Comparison of ENCODE assay signal across 9 cellular contexts in genomic region chr1:214281902-214282695, GRCh38. TPM values are rescaled to one million over a fixed set of nuclear protein-coding genes. Genes with fewer than 3 reads are reported as not detected.
DNase-seq lines count a peak whose midpoint lies in the region; FAIRE-seq and TF ChIP-seq lines count a peak whose summit lies in the region.
"Had no signal": no experiment of that assay in that cellular context is flagged by ENCODE, and none has a peak within 500 bp of the region (broad histone marks: within the 10 kb centered on the region; RNA-seq: fewer than 3 reads in every experiment).

No MANE protein-coding gene starts in this region.

- FAIRE-seq in frontal cortex (lab: Jason Lieb, UNC) = no peak
- FAIRE-seq: GM18507 had no signal

- H3K27ac Mint-ChIP-seq in activated CD4-positive, alpha-beta T cell treated with anti-CD3 and anti-CD28 coated beads, Interleukin-2, amount 10 ng/mL, durations not matched to agents 24 days and 14 days = peak overlapping the region; percentile 90
- peak overlapping the region; percentile 75 for H3K27ac Mint-ChIP-seq in activated T-helper 2 cell treated with anti-CD3 and anti-CD28 coated beads, Interferon-gamma antibody, Interleukin-2, Interleukin-4, amounts not matched to agents 10 μg/mL and 5 μg/mL and 100 μg/mL, durations not matched to agents 14 hours and 24 hours and 36 hours

- H3K4me3 ChIP-seq in left ventricle myocardium inferior = peak overlapping the region; percentile 84
- peak overlapping the region; percentile 79 for H3K4me3 ChIP-seq in retinal pigment epithelial cell (ENCODE audit: low read length)

- CTCF ChIA-PET in GM10248 (lab: Yijun Ruan, JAX) = interaction anchor here (1.0 to 1.5 kb wide), 2 partner anchors 21 to 35 kb away, joined by 3 to 5 read pairs; no protein-coding TSS in a partner anchor

- H3K4me1 Mint-ChIP-seq in activated CD4-positive, alpha-beta T cell treated with anti-CD3 and anti-CD28 coated beads, Interleukin-2, amount 10 ng/mL, durations not matched to agents 24 days and 14 days = peaks cover 37% of the 10 kb centered on the region
- peaks cover 32% of the 10 kb centered on the region for H3K4me1 Mint-ChIP-seq in activated T-helper 2 cell treated with anti-CD3 and anti-CD28 coated beads, Interferon-gamma antibody, Interleukin-2, Interleukin-4, amounts not matched to agents 10 μg/mL and 5 μg/mL and 100 μg/mL, durations not matched to agents 14 hours and 24 hours and 36 hours (ENCODE audit: low read depth)

- peak overlapping the region; percentile 98 for H3K27ac ChIP-seq in left ventricle myocardium inferior (replicated peaks)

- H3K27me3 Mint-ChIP-seq in activated CD4-positive, alpha-beta T cell treated with anti-CD3 and anti-CD28 coated beads, Interleukin-2, amount 10 ng/mL, durations not matched to agents 24 days and 14 days = no peaks in the 10 kb centered on the region
- H3K27me3 Mint-ChIP-seq in activated T-helper 2 cell treated with anti-CD3 and anti-CD28 coated beads, Interferon-gamma antibody, Interleukin-2, Interleukin-4, amounts not matched to agents 10 μg/mL and 5 μg/mL and 100 μg/mL, durations not matched to agents 14 hours and 24 hours and 36 hours (ENCODE audit: low read depth) = no peaks in the 10 kb centered on the region

- no peaks in the 10 kb centered on the region for H3K9me3 Mint-ChIP-seq in activated CD4-positive, alpha-beta T cell treated with anti-CD3 and anti-CD28 coated beads, Interleukin-2, amount 10 ng/mL, durations not matched to agents 24 days and 14 days
- no peaks in the 10 kb centered on the region for H3K9me3 Mint-ChIP-seq in activated T-helper 2 cell treated with anti-CD3 and anti-CD28 coated beads, Interferon-gamma antibody, Interleukin-2, Interleukin-4, amounts not matched to agents 10 μg/mL and 5 μg/mL and 100 μg/mL, durations not matched to agents 14 hours and 24 hours and 36 hours

- H3K36me3 Mint-ChIP-seq in activated CD4-positive, alpha-beta T cell treated with anti-CD3 and anti-CD28 coated beads, Interleukin-2, amount 10 ng/mL, durations not matched to agents 24 days and 14 days (ENCODE audit: low read depth) = peaks cover 5% of the 10 kb centered on the region
- H3K36me3 Mint-ChIP-seq in activated T-helper 2 cell treated with anti-CD3 and anti-CD28 coated beads, Interferon-gamma antibody, Interleukin-2, Interleukin-4, amounts not matched to agents 10 μg/mL and 5 μg/mL and 100 μg/mL, durations not matched to agents 14 hours and 24 hours and 36 hours (ENCODE audit: low read depth) = peaks cover 8% of the 10 kb centered on the region

- no peaks in the 10 kb centered on the region for H3K9me3 ChIP-seq in left ventricle myocardium inferior (replicated peaks)

- POLR2A ChIA-PET in GM10248 (lab: Yijun Ruan, JAX) = no interaction called here

- intact Hi-C loops in activated CD4-positive, alpha-beta T cell treated with anti-CD3 and anti-CD28 coated beads, Interleukin-2, amount 10 ng/mL, durations not matched to agents 24 days and 14 days (cut with micrococcal nuclease) = loop anchor here (2.0 to 5.0 kb wide), 4 partner anchors 27 to 321 kb away; partner anchors contain the start of gene CENPF
- intact Hi-C loops in activated T-helper 2 cell treated with anti-CD3 and anti-CD28 coated beads, Interferon-gamma antibody, Interleukin-2, Interleukin-4, amounts not matched to agents 10 μg/mL and 5 μg/mL and 100 μg/mL, durations not matched to agents 14 hours and 24 hours and 36 hours (cut with micrococcal nuclease) = loop anchor here (1.0 to 5.0 kb wide), 5 partner anchors 21 to 321 kb away; partner anchors contain the start of gene CENPF
- intact Hi-C loops in left ventricle myocardium inferior (cut with micrococcal nuclease) = no loop called here

- TF ChIP-seq CTCF in left ventricle myocardium inferior (IDR thresholded peaks at IDR 0.05; ENCODE audit: borderline replicate concordance) = no peak
- TF ChIP-seq CTCF in retinal pigment epithelial cell (conservative IDR thresholded peaks at IDR 0.05; ENCODE audit: low read depth, low read length) = no peak
- TF ChIP-seq CTCF in GM10248 (IDR thresholded peaks at IDR 0.05; ENCODE audit: control extremely low read depth, extremely low read depth, low read depth, missing control alignments) = no peak

- no peaks in the 10 kb centered on the region for H3K27me3 ChIP-seq in left ventricle myocardium inferior (ENCODE audit: low read depth)

- H3K4me1 ChIP-seq in left ventricle myocardium inferior = peaks cover 75% of the 10 kb centered on the region

- no peaks in the 10 kb centered on the region for H3K36me3 ChIP-seq in left ventricle myocardium inferior

- peak overlapping the region; percentile 93 for H3K4me3 Mint-ChIP-seq in activated CD4-positive, alpha-beta T cell treated with anti-CD3 and anti-CD28 coated beads, Interleukin-2, amount 10 ng/mL, durations not matched to agents 24 days and 14 days
- H3K4me3 Mint-ChIP-seq in activated T-helper 2 cell treated with anti-CD3 and anti-CD28 coated beads, Interferon-gamma antibody, Interleukin-2, Interleukin-4, amounts not matched to agents 10 μg/mL and 5 μg/mL and 100 μg/mL, durations not matched to agents 14 hours and 24 hours and 36 hours (ENCODE audit: low read depth) = peak overlapping the region; percentile 94

- no peak for DNase-seq in activated CD4-positive, alpha-beta T cell treated with anti-CD3 and anti-CD28 coated beads, Interleukin-2, amount 10 ng/mL, durations not matched to agents 24 days and 14 days
- no peak for DNase-seq in activated CD4-positive, alpha-beta T cell treated with anti-CD3 and anti-CD28 coated beads, Interleukin-2, amount 50 U/mL, for 48 hours
- DNase-seq in M059J (ENCODE audit: low read depth) (peak; percentile 78), left ventricle myocardium inferior (no peak), retinal pigment epithelial cell (ENCODE audit: low read depth) (no peak), GM10248 (ENCODE audit: extremely low spot score) (no peak), frontal cortex (ENCODE audit: low spot score in 2 of 2) (no peak)
- no peak for DNase-seq in activated T-helper 2 cell treated with anti-CD3 and anti-CD28 coated beads, Interferon-gamma antibody, Interleukin-2, Interleukin-4, amounts not matched to agents 10 μg/mL and 5 μg/mL and 100 μg/mL, durations not matched to agents 14 hours and 24 hours and 36 hours (ENCODE audit: low spot score)

RNA-seq across cellular contexts. Expression of gene SMYD2, which starts 1.1 kb away (rescaled TPM):
- total RNA-seq in activated CD4-positive, alpha-beta T cell treated with anti-CD3 and anti-CD28 coated beads, Interleukin-2, amount 10 ng/mL, durations not matched to agents 24 days and 14 days = 33.3 and 34.1 TPM in 2 replicates
- total RNA-seq in M059J (2014; rRNA removed; shearing (Covaris generic)) = 70.9 and 78.8 TPM in 2 replicates
- total RNA-seq in activated T-helper 2 cell treated with anti-CD3 and anti-CD28 coated beads, Interferon-gamma antibody, Interleukin-2, Interleukin-4, amounts not matched to agents 10 μg/mL and 5 μg/mL and 100 μg/mL, durations not matched to agents 14 hours and 24 hours and 36 hours = 33.6 and 34.5 TPM in 2 replicates
- total RNA-seq in left ventricle myocardium inferior (247 TPM), frontal cortex (43.2 TPM)
